Comparison of ENCODE assay signal across 8 cellular contexts in genomic region chrX:129823115-129823514, GRCh38. TPM values are rescaled to one million over a fixed set of nuclear protein-coding genes. Genes with fewer than 3 reads are reported as not detected.
DNase-seq lines count a peak whose midpoint lies in the region; ATAC-seq and TF ChIP-seq lines count a peak whose summit lies in the region.

No MANE protein-coding gene starts in this region.

- no peak overlapping the region for H3K4me2 ChIP-seq in IMR-90 (ENCODE audit: low read depth, low read length)

- in situ Hi-C loops in IMR-90 (cut with MboI; ENCODE audit: low sequenced_read_pairs), result no loop called here

- no CpG with 5 or more reads among the region's 2 CpGs for WGBS in IMR-90 (ENCODE audit: extremely low coverage in 2 of 2, insufficient read length in 1 of 2), 2 experiments

- TF ChIP-seq RAD21 in IMR-90 (IDR thresholded peaks at IDR 0.05; ENCODE audit: low read length), result peak; percentile 41

- no peak overlapping the region for H2AK9ac ChIP-seq in IMR-90 (replicated peaks; ENCODE audit: low read depth, low read length, poor library complexity)

- H3K4me3 Mint-ChIP-seq in T-helper 2 cell treated with Interferon-gamma antibody and Interleukin-4, amounts not matched to agents 5 μg/mL and 100 μg/mL, for 36 hours, result no peak overlapping the region
- H3K4me3 Mint-ChIP-seq in naive thymus-derived CD8-positive, alpha-beta T cell, result no peak overlapping the region

- H3K36me3 Mint-ChIP-seq in T-helper 2 cell treated with Interferon-gamma antibody and Interleukin-4, amounts not matched to agents 5 μg/mL and 100 μg/mL, for 36 hours (ENCODE audit: low read depth), result peaks cover 5% of the 10 kb centered on the region
- H3K36me3 Mint-ChIP-seq in naive thymus-derived CD8-positive, alpha-beta T cell, result peaks cover 0 to 6% (median 0%) of the 10 kb centered on the region in 3 donors

- POLR2A ChIA-PET in A673 (lab: Charles Lee; ENCODE audit: low non-redundant PET), result no interaction called here
- POLR2A ChIA-PET in IMR-90 (lab: Charles Lee; ENCODE audit: unreplicated experiment), result no interaction called here
- POLR2A ChIA-PET in naive thymus-derived CD8-positive, alpha-beta T cell (lab: Charles Lee), result interaction anchor here (0.6 kb wide), 1 partner anchor 267 kb away, joined by 5 read pairs; no protein-coding TSS in a partner anchor

- no peak overlapping the region for H2BK120ac ChIP-seq in IMR-90 (ENCODE audit: low read depth, low read length)

- intact Hi-C loops in A673 (cut with micrococcal nuclease; ENCODE audit: unreplicated experiment), result loop anchor here (1.0 to 2.0 kb wide), 2 partner anchors 186 to 216 kb away; no protein-coding TSS in a partner anchor
- intact Hi-C loops in IMR-90 (cut with micrococcal nuclease), result loop anchor here (5.0 to 10.0 kb wide), 2 partner anchors 188 to 216 kb away; no protein-coding TSS in a partner anchor

- no peak overlapping the region for H3K23ac ChIP-seq in IMR-90 (ENCODE audit: low read depth, low read length)

- H2AFZ ChIP-seq in IMR-90 (replicated peaks; ENCODE audit: low read length, poor library complexity), result no peak overlapping the region

- TF ChIP-seq POLR2A in IMR-90 (IDR thresholded peaks at IDR 0.05; ENCODE audit: low read depth, low read length), result no peak

- dilution Hi-C loops in IMR-90 (cut with HindIII; ENCODE audit: low sequenced_read_pairs, unreplicated experiment), result no loop called here

- H3K9me3 ChIP-seq in A673 (ENCODE audit: low read depth, low read length, poor library complexity, severe bottlenecking) (no peaks in the 10 kb centered on the region), IMR-90 (ENCODE audit: control insufficient read depth, insufficient read depth, low read length) (peaks cover under 1% of the 10 kb centered on the region; the same call in 1 of the 2 replicates)

- peak; percentile 66 for DNase-seq in A673 (ENCODE audit: low spot score)
- peak; percentile 34 for DNase-seq in GM10266 (ENCODE audit: extremely low spot score)
- DNase-seq in IMR-90, result peak; percentile 15
- DNase-seq in T-helper 2 cell treated with Interferon-gamma antibody and Interleukin-4, amounts not matched to agents 5 μg/mL and 100 μg/mL, for 36 hours (ENCODE audit: low spot score), result no peak
- peak; percentile 36 for DNase-seq in cerebellar cortex (ENCODE audit: low spot score)
- DNase-seq in naive thymus-derived CD8-positive, alpha-beta T cell, result peak; percentile 16 to 72 (median 52)
- no peak for DNase-seq in NCI-H524 treated with DMSO at 0.1 percent for 48 hours (lab: John Stamatoyannopoulos, UW)

- H3K56ac ChIP-seq in IMR-90 (ENCODE audit: extremely low read depth, insufficient read depth, low read length), result no peak overlapping the region

- H2AK5ac ChIP-seq in IMR-90 (ENCODE audit: low read depth, low read length), result no peak overlapping the region

- H2BK5ac ChIP-seq in IMR-90 (ENCODE audit: low read depth, low read length, poor library complexity, severe bottlenecking), result no peak overlapping the region

- H3K4me1 Mint-ChIP-seq in T-helper 2 cell treated with Interferon-gamma antibody and Interleukin-4, amounts not matched to agents 5 μg/mL and 100 μg/mL, for 36 hours (ENCODE audit: low read depth), result peaks cover 7% of the 10 kb centered on the region
- H3K4me1 Mint-ChIP-seq in naive thymus-derived CD8-positive, alpha-beta T cell, result peaks cover 0 to 13% (median 6%) of the 10 kb centered on the region in 4 donors

- no peak overlapping the region for H4K91ac ChIP-seq in IMR-90 (ENCODE audit: insufficient read depth, low read depth, low read length)

- H3K79me1 ChIP-seq in IMR-90 (ENCODE audit: low read depth in 1 of 2, low read length in 2 of 2), result peaks cover 0 to 2% of the 10 kb centered on the region in 2 experiments; a peak in 1 of 4 replicates

- H4K5ac ChIP-seq in IMR-90 (ENCODE audit: low read depth, low read length), result no peak overlapping the region

- H3K27ac ChIP-seq in A673 (ENCODE audit: low read depth, low read length, poor library complexity, severe bottlenecking) (no peak overlapping the region), IMR-90 (ENCODE audit: insufficient read depth, low read length) (no peak overlapping the region)

- H2BK20ac ChIP-seq in IMR-90 (ENCODE audit: low read depth, low read length), result no peak overlapping the region

- H3K27me3 Mint-ChIP-seq in T-helper 2 cell treated with Interferon-gamma antibody and Interleukin-4, amounts not matched to agents 5 μg/mL and 100 μg/mL, for 36 hours (ENCODE audit: low read depth), result no peaks in the 10 kb centered on the region
- no peaks in the 10 kb centered on the region for H3K27me3 Mint-ChIP-seq in naive thymus-derived CD8-positive, alpha-beta T cell

- no peak overlapping the region for H3K9ac ChIP-seq in IMR-90 (ENCODE audit: low read depth, low read length)

- H3K4ac ChIP-seq in IMR-90 (ENCODE audit: low read depth, low read length), result no peak overlapping the region

- H3K27ac Mint-ChIP-seq in T-helper 2 cell treated with Interferon-gamma antibody and Interleukin-4, amounts not matched to agents 5 μg/mL and 100 μg/mL, for 36 hours, result peak overlapping the region; percentile 73
- H3K27ac Mint-ChIP-seq in naive thymus-derived CD8-positive, alpha-beta T cell, result peak overlapping the region in 2 of 10 donors; percentile 56 to 85

- ATAC-seq in IMR-90 (ENCODE audit: low read depth) (no peak), HG03280 (IDR thresholded peaks at IDR 0.05; ENCODE audit: unreplicated experiment) (no peak)
- ATAC-seq in naive thymus-derived CD8-positive, alpha-beta T cell, result peak; percentile 73 to 90

- peak; percentile 69 for TF ChIP-seq CTCF in A673 (conservative IDR thresholded peaks at IDR 0.05; ENCODE audit: low read depth, low read length)
- TF ChIP-seq CTCF in GM10266 (IDR thresholded peaks at IDR 0.05; ENCODE audit: control insufficient read depth, insufficient read depth, low read depth, missing control alignments), result peak; percentile 45
- peak; percentile 38 for TF ChIP-seq CTCF in IMR-90 (conservative IDR thresholded peaks at IDR 0.05; ENCODE audit: low read depth, low read length)

- BruUV-seq in A673 (replicated peaks; lab: Mats Ljungman, UMichigan) (no TSS peak), IMR-90 (replicated peaks; lab: Mats Ljungman, UMichigan) (no TSS peak)

- H3K9me3 Mint-ChIP-seq in T-helper 2 cell treated with Interferon-gamma antibody and Interleukin-4, amounts not matched to agents 5 μg/mL and 100 μg/mL, for 36 hours, result no peaks in the 10 kb centered on the region
- no peaks in the 10 kb centered on the region for H3K9me3 Mint-ChIP-seq in naive thymus-derived CD8-positive, alpha-beta T cell

- no peak overlapping the region for H3K14ac ChIP-seq in IMR-90 (replicated peaks; ENCODE audit: low read depth, low read length)

- H3K4me1 ChIP-seq in A673 (ENCODE audit: insufficient read depth, low read length, poor library complexity, severe bottlenecking) (no peaks in the 10 kb centered on the region), IMR-90 (ENCODE audit: control insufficient read depth, insufficient read depth, low read length) (peaks cover 2% of the 10 kb centered on the region; the same call in 1 of the 2 replicates)

- H2BK15ac ChIP-seq in IMR-90 (ENCODE audit: low read depth, low read length), result no peak overlapping the region

- H3K36me3 ChIP-seq in A673 (ENCODE audit: insufficient read depth, low read length, poor library complexity, severe bottlenecking), result peaks cover 4% of the 10 kb centered on the region
- peaks cover 8% of the 10 kb centered on the region; the same call in 1 of the 2 replicates for H3K36me3 ChIP-seq in IMR-90 (ENCODE audit: control insufficient read depth, insufficient read depth, low read length)

- H3K4me3 ChIP-seq in A673 (ENCODE audit: low read depth, low read length, poor library complexity, severe bottlenecking), result no peak overlapping the region
- no peak overlapping the region for H3K4me3 ChIP-seq in IMR-90 (ENCODE audit: insufficient read depth, low read depth, low read length)

- no peaks in the 10 kb centered on the region for H3K9me1 ChIP-seq in IMR-90 (ENCODE audit: insufficient read depth, low read length)

- H3K27me3 ChIP-seq in A673 (replicated peaks; ENCODE audit: insufficient read depth, low read depth, low read length, poor library complexity) (no peaks in the 10 kb centered on the region), IMR-90 (ENCODE audit: control insufficient read depth, insufficient read depth, low read length) (no peaks in the 10 kb centered on the region; the same call in 1 of the 2 replicates)

- CTCF ChIA-PET in A673 (lab: Charles Lee), result no interaction called here
- CTCF ChIA-PET in IMR-90 (lab: Yijun Ruan, JAX), result no interaction called here

- no peak overlapping the region for H3K18ac ChIP-seq in IMR-90 (ENCODE audit: low read depth, low read length)

- H4K20me1 ChIP-seq in IMR-90 (ENCODE audit: insufficient read depth, low read length), result no peaks in the 10 kb centered on the region

- H4K8ac ChIP-seq in IMR-90 (ENCODE audit: low read depth in 2 of 2, low read length in 2 of 2), result no peak overlapping the region

TF ChIP-seq in IMR-90, 13 proteins besides CTCF, POLR2A, EP300 and RAD21 (continues in another document):
- no peak for TF ChIP-seq USF2 (IDR thresholded peaks at IDR 0.05; ENCODE audit: low read depth, low read length)

RNA-seq across cellular contexts. Expression of gene ZDHHC9, which starts 20.6 kb away (rescaled TPM):
- 17.1 and 19.4 TPM in 2 replicates for total RNA-seq in A673 (2021)
- 14.2 and 17.7 TPM in 2 replicates for total RNA-seq in IMR-90 (2012; rRNA removed)
- 25.9 and 28.4 TPM in 2 replicates for polyA plus RNA-seq in IMR-90 (2012; rRNA removed)
- polyA plus RNA-seq in IMR-90 (2012; cell fraction: cytosol; rRNA removed), result 12.0 and 13.1 TPM in 2 replicates
- polyA plus RNA-seq in IMR-90 (2012; cell fraction: nucleus; rRNA removed; ENCODE audit: low replicate concordance), result 10.4 and 23.2 TPM in 2 replicates
- total RNA-seq in naive thymus-derived CD8-positive, alpha-beta T cell, result 10 to 100 TPM in 1 of 2 experiments, 1 to 10 TPM in 1; 9.6 to 12.3 TPM
- polyA plus RNA-seq in naive thymus-derived CD8-positive, alpha-beta T cell, result 1 to 10 TPM; 4.1 to 7.5 (median 5.8) TPM

RNA-seq across cellular contexts. Expression of gene SASH3, which starts 43.4 kb away (rescaled TPM):
- total RNA-seq in A673 (2021) (not detected in 2 replicates), IMR-90 (2012; rRNA removed) (not detected in 2 replicates)
- polyA plus RNA-seq in IMR-90 (2012; rRNA removed), result not detected in 2 replicates
- not detected in 2 replicates for polyA plus RNA-seq in IMR-90 (2012; cell fraction: cytosol; rRNA removed)
- polyA plus RNA-seq in IMR-90 (2012; cell fraction: nucleus; rRNA removed; ENCODE audit: low replicate concordance), result not detected in 2 replicates
- total RNA-seq in naive thymus-derived CD8-positive, alpha-beta T cell, result 100 to 1,000 TPM; 154 to 158 TPM
- 100 to 1,000 TPM; 100 to 187 (median 115) TPM for polyA plus RNA-seq in naive thymus-derived CD8-positive, alpha-beta T cell

Comparison
In these comparisons a context has a peak if more than half of its experiments do, and no peak if none do; other contexts are left out.
1. DNase-seq: peak in A673 (single experiment), GM10266 (single experiment), IMR-90 (single experiment), cerebellar cortex (single experiment) and naive thymus-derived CD8-positive, alpha-beta T cell (10 of 10); none in T-helper 2 cell treated with Interferon-gamma antibody and Interleukin-4, amounts not matched to agents 5 μg/mL and 100 μg/mL, for 36 hours (single experiment) and NCI-H524 treated with DMSO at 0.1 percent for 48 hours (single experiment).
2. ATAC-seq: peak in naive thymus-derived CD8-positive, alpha-beta T cell (2 of 2); none in IMR-90 (single experiment) and HG03280 (single experiment).
3. RNA of gene SASH3, which starts 43.4 kb away (total RNA-seq): 154 to 158 TPM in naive thymus-derived CD8-positive, alpha-beta T cell; not detected in A673 and not detected in IMR-90; every median in the first group is over 100 times any median in the second.
4. Peak in every context shown above with its lines, with median percentiles within 50 percentile points of each other: CTCF ChIP-seq.